ENCODE assay signal across 15 cellular contexts in the genomic region with DNA sequence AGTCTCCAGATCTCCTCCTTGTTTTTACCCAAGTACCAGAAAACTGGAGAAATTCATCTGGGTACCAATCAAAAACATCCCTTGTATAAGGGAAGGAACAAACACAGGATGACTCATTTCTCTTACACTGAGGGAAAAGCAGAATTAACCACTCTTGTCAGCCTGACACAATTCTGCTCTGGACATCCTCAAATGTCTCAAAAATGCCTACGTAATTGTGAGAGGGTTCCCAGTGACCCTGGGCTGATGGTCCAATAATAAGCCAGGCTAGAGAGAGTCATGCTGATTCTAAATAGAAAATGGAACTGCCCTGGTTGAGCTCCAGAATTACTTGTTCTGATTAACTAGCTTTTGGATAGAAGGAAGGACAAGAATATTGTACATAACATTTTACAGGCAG. TPM values are rescaled to one million over a fixed set of nuclear protein-coding genes. Genes with fewer than 3 reads are reported as not detected.
DNase-seq lines count a peak whose midpoint lies in the region; ATAC-seq and TF ChIP-seq lines count a peak whose summit lies in the region.
"Had no signal": no experiment of that assay in that cellular context is flagged by ENCODE, and none has a peak within 500 bp of the region (broad histone marks: within the 10 kb centered on the region; RNA-seq: fewer than 3 reads in every experiment).

No MANE protein-coding gene starts in this region.

- peaks cover 25 to 31% of the 10 kb centered on the region in 2 experiments for H3K4me1 ChIP-seq in neutrophil (ENCODE audit: control insufficient read depth in 1 of 2, insufficient read depth in 1 of 2, low read depth in 1 of 2, low read length in 1 of 2)
- H3K4me1 ChIP-seq: SJSA1 had no signal

- H3K4me3 ChIP-seq in NB4 (ENCODE audit: low read depth, low read length) (no peak overlapping the region), dorsolateral prefrontal cortex (peak overlapping the region in 17 of 59 donors; percentile 0 to 45 (median 8)), neutrophil (ENCODE audit: low read depth in 1 of 2, low read length in 1 of 2) (no peak overlapping the region)
- H3K4me3 ChIP-seq: BLaER1 treated with 17β-estradiol and CSF1 and Interleukin-3, amounts not matched to agents 10 nM and 100 nM; GM23338; SJSA1 had no signal

- H3K9me3 ChIP-seq in neutrophil: no peaks in the 10 kb centered on the region

- H3K4me3 Mint-ChIP-seq in stimulated activated memory B cell treated with anti-CD40 and anti-IgM and Interleukin-4, amounts not matched to agents 10 μg/mL and 1 μg/mL and 100 μg/mL, for 72 hours: no peak overlapping the region
- H3K4me3 Mint-ChIP-seq: GM23338 had no signal

- H3K27ac ChIP-seq in dorsolateral prefrontal cortex (peak overlapping the region; percentile 32 to 99 (median 85)), neutrophil (peak overlapping the region; percentile 82)
- H3K27ac ChIP-seq: HL-60, SJSA1 had no signal

- TF ChIP-seq POLR2A in NB4 (IDR thresholded peaks at IDR 0.05; ENCODE audit: extremely low read depth, insufficient read length): no peak

- no peak overlapping the region for H3K27ac Mint-ChIP-seq in stimulated activated memory B cell treated with anti-CD40 and anti-IgM and Interleukin-4, amounts not matched to agents 10 μg/mL and 1 μg/mL and 100 μg/mL, for 72 hours
- H3K27ac Mint-ChIP-seq: GM23338 had no signal

- no peaks in the 10 kb centered on the region for H3K9me3 Mint-ChIP-seq in stimulated activated memory B cell treated with anti-CD40 and anti-IgM and Interleukin-4, amounts not matched to agents 10 μg/mL and 1 μg/mL and 100 μg/mL, for 72 hours
- H3K9me3 Mint-ChIP-seq: GM23338 had no signal

- DNase-seq in EH (ENCODE audit: low read depth): peak; percentile 7
- peak; percentile 12 for DNase-seq in NB4 (ENCODE audit: low read depth)
- DNase-seq in dorsolateral prefrontal cortex: no peak
- DNase-seq: aorta; retina; stimulated activated CD4-positive, alpha-beta T cell treated with anti-CD3 and anti-CD28 coated beads, Interleukin-4, amount 100 ng/mL, for 1 hour; stimulated activated naive CD8-positive, alpha-beta T cell treated with anti-CD3 and anti-CD28 coated beads, Interleukin-15, Interleukin-2, amounts not matched to agents 100 U/mL and 50 U/mL, for 24 hours had no signal

- TF ChIP-seq CTCF in NB4 (IDR thresholded peaks at IDR 0.05; ENCODE audit: low read depth, low read length): no peak
- no peak for TF ChIP-seq CTCF in dorsolateral prefrontal cortex (IDR thresholded peaks at IDR 0.05 in 54 of 56, conservative IDR thresholded peaks at IDR 0.05 in 2 of 56; ENCODE audit: low read depth in 1 of 56, partially characterized antibody in 56 of 56)
- TF ChIP-seq CTCF in neutrophil (IDR thresholded peaks at IDR 0.05): no peak

- H3K4me1 Mint-ChIP-seq in stimulated activated memory B cell treated with anti-CD40 and anti-IgM and Interleukin-4, amounts not matched to agents 10 μg/mL and 1 μg/mL and 100 μg/mL, for 72 hours: peaks cover 13% of the 10 kb centered on the region

- intact Hi-C loops in dorsolateral prefrontal cortex (cut with DNase I): no loop called here

- H3K27me3 Mint-ChIP-seq in stimulated activated memory B cell treated with anti-CD40 and anti-IgM and Interleukin-4, amounts not matched to agents 10 μg/mL and 1 μg/mL and 100 μg/mL, for 72 hours: no peaks in the 10 kb centered on the region

- ATAC-seq in stimulated activated memory B cell treated with anti-CD40 and anti-IgM and Interleukin-4, amounts not matched to agents 10 μg/mL and 1 μg/mL and 100 μg/mL, for 72 hours: no peak
- ATAC-seq in esophagus mucosa: no peak
- no peak for ATAC-seq in GM21723 (IDR thresholded peaks at IDR 0.05; ENCODE audit: unreplicated experiment)
- ATAC-seq: GM23338; stimulated activated naive CD8-positive, alpha-beta T cell treated with anti-CD3 and anti-CD28 coated beads, Interleukin-15, Interleukin-2, amounts not matched to agents 100 U/mL and 50 U/mL, for 24 hours had no signal

- H3K36me3 ChIP-seq in neutrophil: no peaks in the 10 kb centered on the region

- peaks cover 41% of the 10 kb centered on the region for H3K36me3 Mint-ChIP-seq in stimulated activated memory B cell treated with anti-CD40 and anti-IgM and Interleukin-4, amounts not matched to agents 10 μg/mL and 1 μg/mL and 100 μg/mL, for 72 hours

- no peaks in the 10 kb centered on the region for H3K27me3 ChIP-seq in dorsolateral prefrontal cortex
- H3K27me3 ChIP-seq in neutrophil: no peaks in the 10 kb centered on the region
- H3K27me3 ChIP-seq: BLaER1 treated with 17β-estradiol and CSF1 and Interleukin-3, amounts not matched to agents 10 nM and 100 nM; SJSA1 had no signal

RNA-seq across cellular contexts. Expression of a gene that starts 14.5 kb away (rescaled TPM):
- 100 to 1,000 TPM in 5 of 120 experiments, 10 to 100 TPM in 115; 19.1 to 168 (median 46.2) TPM for total RNA-seq in dorsolateral prefrontal cortex
- 4.5 TPM for total RNA-seq in esophagus mucosa

RNA-seq across cellular contexts. Expression of a gene that starts 44.1 kb away (rescaled TPM):
- 10 to 100 TPM in 78 of 120 experiments, 1 to 10 TPM in 42; 3.9 to 28.7 (median 11.3) TPM for total RNA-seq in dorsolateral prefrontal cortex
- 3.6 TPM for total RNA-seq in esophagus mucosa

Comparison
In these comparisons a context has a peak if more than half of its experiments do, and no peak if none do; other contexts are left out.
1. DNase-seq: peak in EH (single experiment) and NB4 (single experiment); none in dorsolateral prefrontal cortex (0 of 10).